Comparison of ENCODE assay signal across 15 cellular contexts in the genomic region with DNA sequence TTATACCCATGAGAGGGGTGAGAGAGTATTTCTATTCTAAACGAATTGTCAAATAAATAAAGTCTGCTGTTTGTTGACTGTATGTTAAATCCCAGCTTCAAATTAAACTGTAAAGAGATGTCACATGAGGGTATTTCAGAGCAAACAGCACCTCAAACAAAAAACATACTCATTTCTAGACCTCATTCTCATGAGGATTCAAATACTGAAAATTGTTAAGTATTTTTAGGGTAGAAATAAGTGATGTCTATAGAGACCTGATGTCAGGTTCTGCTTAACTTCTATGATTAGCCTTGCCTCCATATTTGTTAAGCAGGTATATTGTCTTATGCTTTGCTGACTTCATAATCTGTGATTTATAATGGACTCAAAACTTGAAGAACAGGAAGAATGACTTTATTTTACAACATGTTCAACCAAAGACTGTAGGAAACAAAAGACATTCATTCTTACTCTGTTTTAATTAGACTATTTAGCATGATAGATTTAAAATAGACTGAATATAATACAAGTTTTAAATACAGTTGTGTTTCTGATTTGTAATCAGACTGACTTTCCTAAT.
DNase-seq lines count a peak whose midpoint lies in the region; ATAC-seq, FAIRE-seq and TF ChIP-seq lines count a peak whose summit lies in the region.
"Had no signal": no experiment of that assay in that cellular context is flagged by ENCODE, and none has a peak within 500 bp of the region (broad histone marks: within the 10 kb centered on the region; RNA-seq: fewer than 3 reads in every experiment).

No MANE protein-coding gene starts in this region.

- DNase-seq in CD4-positive, alpha-beta memory T cell: no peak
- DNase-seq in bronchial epithelial cell (ENCODE audit: low read depth) (peak; percentile 70), GM10248 (ENCODE audit: extremely low spot score) (no peak), GM23338 (ENCODE audit: low spot score) (no peak)
- DNase-seq in naive thymus-derived CD8-positive, alpha-beta T cell: no peak
- DNase-seq: activated CD4-positive, alpha-beta T cell treated with anti-CD3 and anti-CD28 coated beads, Interleukin-2, amount 50 U/mL, for 4 hours; BE2C; DND-41; glutamatergic neuron; kidney glomerular epithelial cell; NCI-H187; NCI-H524 treated with DMSO at 0.1 percent for 48 hours; RPMI8226 had no signal

- H3K9me3 ChIP-seq in CD4-positive, alpha-beta memory T cell (ENCODE audit: control insufficient read depth in 1 of 2, low read length in 2 of 2): no peaks in the 10 kb centered on the region
- H3K9me3 ChIP-seq: BE2C had no signal

- H3K4me3 ChIP-seq in CD4-positive, alpha-beta memory T cell (ENCODE audit: low read length in 2 of 2): no peak overlapping the region
- H3K4me3 ChIP-seq in bronchial epithelial cell (ENCODE audit: low read depth, low read length) (no peak overlapping the region), GM23338 (no peak overlapping the region)

- H3K4me3 Mint-ChIP-seq in CD4-positive, alpha-beta memory T cell: peak overlapping the region in 7 of 8 donors; percentile 29 to 87 (median 70)
- H3K4me3 Mint-ChIP-seq in naive thymus-derived CD8-positive, alpha-beta T cell: peak overlapping the region in 6 of 10 donors; percentile 3 to 68 (median 48)
- no peak overlapping the region for H3K4me3 Mint-ChIP-seq in GM23338

- no peak overlapping the region for H3K4me2 ChIP-seq in GM23338

- H3K9me2 ChIP-seq in GM23338 (ENCODE audit: insufficient read depth): no peaks in the 10 kb centered on the region

- H3K27ac ChIP-seq in CD4-positive, alpha-beta memory T cell (ENCODE audit: low read depth, low read length): peak overlapping the region; percentile 48
- H3K27ac ChIP-seq in GM23338 (ENCODE audit: low read depth): no peak overlapping the region

- no peaks in the 10 kb centered on the region for H3K27me3 ChIP-seq in CD4-positive, alpha-beta memory T cell (ENCODE audit: insufficient read depth, low read length)
- H3K27me3 ChIP-seq in bronchial epithelial cell (ENCODE audit: control insufficient read depth, insufficient read depth, low read length) (no peaks in the 10 kb centered on the region), GM23338 (ENCODE audit: insufficient read depth) (no peaks in the 10 kb centered on the region)
- H3K27me3 ChIP-seq: BE2C had no signal

- H3K79me2 ChIP-seq in GM23338 (replicated peaks; ENCODE audit: insufficient read depth): no peaks in the 10 kb centered on the region

- no peak for FAIRE-seq in bronchial epithelial cell (lab: Jason Lieb, UNC)

- H3K36me3 ChIP-seq in CD4-positive, alpha-beta memory T cell (ENCODE audit: insufficient read depth, low read length): peaks cover 12% of the 10 kb centered on the region
- no peaks in the 10 kb centered on the region for H3K36me3 ChIP-seq in bronchial epithelial cell (ENCODE audit: control insufficient read depth, insufficient read depth, low read length)
- no peaks in the 10 kb centered on the region for H3K36me3 ChIP-seq in GM23338 (ENCODE audit: insufficient read depth)
- H3K36me3 ChIP-seq: BE2C had no signal

- peaks cover 96% of the 10 kb centered on the region for H3K4me1 ChIP-seq in CD4-positive, alpha-beta memory T cell (ENCODE audit: insufficient read depth, low read length)
- H3K4me1 ChIP-seq in GM23338 (ENCODE audit: insufficient read depth): peaks cover 12% of the 10 kb centered on the region

- POLR2A ChIA-PET in CD4-positive, alpha-beta memory T cell (lab: Charles Lee; ENCODE audit: partially characterized antibody): interaction anchor here (0.6 to 5.2 kb wide), 21 partner anchors 9 to 62 kb away, joined by 3 to 97 read pairs (median 6); a partner anchor contains a TSS
- POLR2A ChIA-PET in naive thymus-derived CD8-positive, alpha-beta T cell (lab: Charles Lee): interaction anchor here (1.1 to 1.8 kb wide), 4 partner anchors 8 to 35 kb away, joined by 3 to 5 read pairs (median 5); no protein-coding TSS in a partner anchor
- POLR2A ChIA-PET in GM10248 (lab: Yijun Ruan, JAX): interaction anchor here (0.8 kb wide), 1 partner anchor 9 kb away, joined by 3 read pairs; no protein-coding TSS in a partner anchor

- CTCF ChIA-PET in CD4-positive, alpha-beta memory T cell (lab: Charles Lee; ENCODE audit: partially characterized antibody): interaction anchor here (0.9 to 6.2 kb wide), 10 partner anchors 8 to 64 kb away, joined by 3 to 34 read pairs (median 6); no protein-coding TSS in a partner anchor
- CTCF ChIA-PET in GM10248 (lab: Yijun Ruan, JAX): interaction anchor here (1.2 to 2.2 kb wide), 2 partner anchors 10 to 11 kb away, joined by 3 to 11 read pairs; no protein-coding TSS in a partner anchor

- TF ChIP-seq CTCF in bronchial epithelial cell (IDR thresholded peaks at IDR 0.05; ENCODE audit: insufficient read depth, low read length, severe bottlenecking) (no peak), GM10248 (IDR thresholded peaks at IDR 0.05; ENCODE audit: control extremely low read depth, extremely low read depth, low read depth, missing control alignments) (no peak), GM23338 (conservative IDR thresholded peaks at IDR 0.05; ENCODE audit: low read depth in 2 of 2) (no peak)

- peak overlapping the region; percentile 73 to 96 (median 89) for H3K27ac Mint-ChIP-seq in CD4-positive, alpha-beta memory T cell
- peak overlapping the region; percentile 58 to 92 (median 81) for H3K27ac Mint-ChIP-seq in naive thymus-derived CD8-positive, alpha-beta T cell
- no peak overlapping the region for H3K27ac Mint-ChIP-seq in GM23338

- H3F3A ChIP-seq in GM23338 (replicated peaks; ENCODE audit: low read depth): no peaks in the 10 kb centered on the region

- H2AFZ ChIP-seq in GM23338: no peak overlapping the region

- peaks cover 73 to 93% (median 82%) of the 10 kb centered on the region in 4 donors for H3K4me1 Mint-ChIP-seq in CD4-positive, alpha-beta memory T cell
- H3K4me1 Mint-ChIP-seq in naive thymus-derived CD8-positive, alpha-beta T cell: peaks cover 42 to 84% (median 74%) of the 10 kb centered on the region in 4 donors
- peaks cover 24% of the 10 kb centered on the region for H3K4me1 Mint-ChIP-seq in GM23338

- H3K9me3 Mint-ChIP-seq in CD4-positive, alpha-beta memory T cell: peaks cover 0 to 6% (median 0%) of the 10 kb centered on the region in 8 donors
- peaks cover 0 to 11% (median 0%) of the 10 kb centered on the region in 9 donors for H3K9me3 Mint-ChIP-seq in naive thymus-derived CD8-positive, alpha-beta T cell
- H3K9me3 Mint-ChIP-seq in GM23338: no peaks in the 10 kb centered on the region

- peak; percentile 58 for ATAC-seq in GM18868 (IDR thresholded peaks at IDR 0.05; ENCODE audit: unreplicated experiment)
- no peak for ATAC-seq in naive thymus-derived CD8-positive, alpha-beta T cell
- no peak for ATAC-seq in GM23338
- ATAC-seq in HG03095 (IDR thresholded peaks at IDR 0.05; ENCODE audit: unreplicated experiment): no peak

- no peaks in the 10 kb centered on the region for H4K20me1 ChIP-seq in GM23338 (replicated peaks; ENCODE audit: insufficient read depth)

- H3K36me3 Mint-ChIP-seq in CD4-positive, alpha-beta memory T cell: peaks cover 60 to 71% of the 10 kb centered on the region in 2 donors
- peaks cover 18 to 31% (median 23%) of the 10 kb centered on the region in 3 donors for H3K36me3 Mint-ChIP-seq in naive thymus-derived CD8-positive, alpha-beta T cell
- no peaks in the 10 kb centered on the region for H3K36me3 Mint-ChIP-seq in GM23338 (ENCODE audit: low read depth)

- intact Hi-C loops in CD4-positive, alpha-beta memory T cell (cut with micrococcal nuclease): loop anchor here (2.0 kb wide), 1 partner anchor 14 kb away; no protein-coding TSS in a partner anchor

- no peaks in the 10 kb centered on the region for H3K27me3 Mint-ChIP-seq in CD4-positive, alpha-beta memory T cell
- H3K27me3 Mint-ChIP-seq in naive thymus-derived CD8-positive, alpha-beta T cell: no peaks in the 10 kb centered on the region
- H3K27me3 Mint-ChIP-seq in GM23338 (ENCODE audit: insufficient read depth, low read depth, poor library complexity): peaks cover 6% of the 10 kb centered on the region

TF ChIP-seq in GM23338, 12 proteins besides CTCF, POLR2A, EP300 and RAD21 (continues in another document):
- TF ChIP-seq, protein P1, sequence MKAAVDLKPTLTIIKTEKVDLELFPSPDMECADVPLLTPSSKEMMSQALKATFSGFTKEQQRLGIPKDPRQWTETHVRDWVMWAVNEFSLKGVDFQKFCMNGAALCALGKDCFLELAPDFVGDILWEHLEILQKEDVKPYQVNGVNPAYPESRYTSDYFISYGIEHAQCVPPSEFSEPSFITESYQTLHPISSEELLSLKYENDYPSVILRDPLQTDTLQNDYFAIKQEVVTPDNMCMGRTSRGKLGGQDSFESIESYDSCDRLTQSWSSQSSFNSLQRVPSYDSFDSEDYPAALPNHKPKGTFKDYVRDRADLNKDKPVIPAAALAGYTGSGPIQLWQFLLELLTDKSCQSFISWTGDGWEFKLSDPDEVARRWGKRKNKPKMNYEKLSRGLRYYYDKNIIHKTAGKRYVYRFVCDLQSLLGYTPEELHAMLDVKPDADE (IDR thresholded peaks at IDR 0.05): no peak
